ENCODE assay signal across 12 cellular contexts in the genomic region with DNA sequence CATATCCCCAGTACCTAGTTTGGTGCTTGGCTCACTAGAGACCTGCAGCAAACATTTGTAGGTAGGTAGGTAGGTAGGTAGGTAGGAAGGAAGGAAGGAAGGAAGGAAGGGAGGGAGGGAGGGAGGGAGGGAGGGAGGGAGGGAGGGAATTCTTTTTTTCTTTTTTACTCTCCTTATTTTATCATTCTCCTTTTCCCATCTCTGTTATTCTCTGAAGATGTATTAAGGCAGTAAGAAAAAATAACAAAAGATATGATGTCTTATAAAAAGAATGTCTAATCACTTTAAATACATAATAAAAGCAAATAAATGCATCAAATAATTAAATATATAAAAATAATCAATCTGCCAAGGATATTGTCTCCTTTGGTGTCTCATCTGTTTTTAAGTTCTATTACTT. TPM values are rescaled to one million over a fixed set of nuclear protein-coding genes. Genes with fewer than 3 reads are reported as not detected.
"Had no signal": no experiment of that assay in that cellular context is flagged by ENCODE, and none has a peak within 500 bp of the region (broad histone marks: within the 10 kb centered on the region; RNA-seq: fewer than 3 reads in every experiment).

No MANE protein-coding gene starts in this region.

- H3K27ac ChIP-seq: GM23248 had no signal

- H3K4me2 ChIP-seq: GM23338 had no signal

- DNase-seq: GM23248, GOT3, H7, H9, HCEC 1CT, HFFc6 had no signal

- ATAC-seq: GM23338, HCT116 had no signal

- H2AFZ ChIP-seq: GM23248, GM23338 had no signal

- H3K9me3 ChIP-seq: HAP-1 had no signal

- H3K36me3 ChIP-seq: HAP-1 had no signal

- H3K4me3 ChIP-seq: GM23248, GM23338, HAP-1 had no signal

- FAIRE-seq: H1, H54 had no signal

- H3K9ac ChIP-seq: GM23248 had no signal

RNA-seq across cellular contexts. Expression of a gene that starts 28.4 kb away (rescaled TPM):
- total RNA-seq: GM23248, GM23338, H1, H4, H7, H9, HFFc6 had no signal
- polyA plus RNA-seq: GM23248, H1 had no signal
